In genomic region chr10:79726620-79727019, GRCh38 we compare ENCODE assay signal across 9 cellular contexts. TPM values are rescaled to one million over a fixed set of nuclear protein-coding genes. Genes with fewer than 3 reads are reported as not detected.
DNase-seq lines count a peak whose midpoint lies in the region; TF ChIP-seq lines count a peak whose summit lies in the region.
"Not testable (repeated sequence)": the region's sequence is repeated elsewhere in the genome, so short reads cannot be mapped to it uniquely, and the experiment has no call there.
"Had no signal": no experiment of that assay in that cellular context is flagged by ENCODE, and none has a peak within 500 bp of the region (broad histone marks: within the 10 kb centered on the region; RNA-seq: fewer than 3 reads in every experiment).

No MANE protein-coding gene starts in this region.

- intact Hi-C loops in Calu3 (cut with micrococcal nuclease; ENCODE audit: unreplicated experiment) = not testable (repeated sequence)

- not testable (repeated sequence) for H3K36me3 ChIP-seq in fibroblast of lung (ENCODE audit: control insufficient read depth, insufficient read depth, low read length)

- H3K4me1 ChIP-seq in fibroblast of lung (ENCODE audit: control insufficient read depth, extremely low read depth, insufficient read depth, low read length) = not testable (repeated sequence)

- not testable (repeated sequence) for BruUV-seq in Calu3 (replicated peaks; lab: Mats Ljungman, UMichigan)

- H3K9me3 ChIP-seq in fibroblast of lung (ENCODE audit: control insufficient read depth, insufficient read depth, low read depth, low read length) = not testable (repeated sequence)

- peak; percentile 13 for DNase-seq in Calu3
- DNase-seq in HFFc6 = peak; percentile 28
- peak; percentile 47 for DNase-seq in NCI-H146 (lab: John Stamatoyannopoulos, UW)
- DNase-seq in RPMI7951 (ENCODE audit: low read depth) = peak; percentile 17
- peak; percentile 1 for DNase-seq in choroid plexus epithelial cell (ENCODE audit: low read depth)
- peak; percentile 4 to 18 for DNase-seq in fibroblast of lung (ENCODE audit: low read depth in 2 of 2)
- DNase-seq in kidney glomerular epithelial cell (lab: John Stamatoyannopoulos, UW) = peak; percentile 9
- DNase-seq in renal cortical epithelial cell (ENCODE audit: low read depth) = peak; percentile 35

- H3K27me3 ChIP-seq in fibroblast of lung (ENCODE audit: control insufficient read depth, insufficient read depth, low read length) = not testable (repeated sequence)

- not testable (repeated sequence) for H3K4me3 ChIP-seq in choroid plexus epithelial cell (ENCODE audit: low read depth, low read length); fibroblast of lung (replicated peaks in 1 of 4; ENCODE audit: control extremely low read depth in 1 of 4, insufficient read depth in 1 of 4, low read depth in 3 of 4, low read length in 4 of 4)

- CTCF ChIA-PET in Calu3 (lab: Charles Lee) = interaction anchor here (0.7 kb wide), 1 partner anchor 249 kb away, joined by 4 read pairs; no protein-coding TSS in a partner anchor

- not testable (repeated sequence) for H3K27ac Mint-ChIP-seq in Calu3 (ENCODE audit: unreplicated experiment); HFFc6

- H4K20me1 ChIP-seq in fibroblast of lung (ENCODE audit: control insufficient read depth, extremely low read depth, insufficient read depth, low read length) = not testable (repeated sequence)

- H3K79me2 ChIP-seq in fibroblast of lung (ENCODE audit: control insufficient read depth, insufficient read depth, low read length) = not testable (repeated sequence)

- H3K36me3 Mint-ChIP-seq in Calu3 (ENCODE audit: insufficient read depth, unreplicated experiment); HFFc6 (ENCODE audit: low read depth): not testable (repeated sequence)

- H3K4me2 ChIP-seq in fibroblast of lung (ENCODE audit: extremely low read depth, insufficient read depth, low read length) = not testable (repeated sequence)

- not testable (repeated sequence) for H2AFZ ChIP-seq in fibroblast of lung (ENCODE audit: low read length)

- not testable (repeated sequence) for H3K4me3 Mint-ChIP-seq in Calu3 (ENCODE audit: low read depth, unreplicated experiment); HFFc6

- H3K27me3 Mint-ChIP-seq in Calu3 (ENCODE audit: unreplicated experiment); HFFc6 (ENCODE audit: insufficient read depth): not testable (repeated sequence)

- H3K9ac ChIP-seq in fibroblast of lung (ENCODE audit: insufficient read depth, low read length) = not testable (repeated sequence)

- not testable (repeated sequence) for TF ChIP-seq CTCF in Calu3 (IDR thresholded peaks at IDR 0.05; ENCODE audit: unreplicated experiment); HFFc6 (IDR thresholded peaks at IDR 0.05); choroid plexus epithelial cell (conservative IDR thresholded peaks at IDR 0.05; ENCODE audit: low read depth, low read length); fibroblast of lung (conservative IDR thresholded peaks at IDR 0.05 in 1 of 2, IDR thresholded peaks at IDR 0.05 in 1 of 2; ENCODE audit: low read depth in 1 of 2, low read length in 2 of 2)

- not testable (repeated sequence) for H3K9me3 Mint-ChIP-seq in Calu3 (ENCODE audit: low read depth, unreplicated experiment); HFFc6

- not testable (repeated sequence) for H3K4me1 Mint-ChIP-seq in Calu3 (ENCODE audit: low read depth, unreplicated experiment); HFFc6 (ENCODE audit: low read depth)

- H3K27ac ChIP-seq in fibroblast of lung (ENCODE audit: insufficient read depth, low read length) = not testable (repeated sequence)

RNA-seq across cellular contexts. Expression of gene NUTM2B, which starts 23.6 kb away (rescaled TPM):
- total RNA-seq in Calu3 (2022) (0.76 and 0.78 TPM in 2 replicates), fibroblast of lung (0.33 and 0.51 TPM in 2 replicates), renal cortical epithelial cell (0.85 TPM in 1 of 2 replicates, not detected in the other)
- total RNA-seq in HFFc6 (2021; fragmentation: NEBNext Ultra II Directional; extraction: Animal tissue kit (Norgen Biotek cat#: 25700)) = under 1 TPM; 0.31 to 0.58 (median 0.42) TPM
- total RNA-seq in RPMI7951 (2014; rRNA removed; shearing (Covaris generic)) = 0.24 and 0.29 TPM in 2 replicates
- polyA plus RNA-seq in fibroblast of lung = 0.15 and 0.33 TPM in 2 replicates
- 0.37 and 0.87 TPM in 2 replicates for polyA plus RNA-seq in fibroblast of lung (2012)
- polyA minus RNA-seq in fibroblast of lung (ENCODE audit: low replicate concordance) = not detected in 2 replicates
- polyA plus RNA-seq: CD8-positive, alpha-beta memory T cell had no signal
